In the genomic region with DNA sequence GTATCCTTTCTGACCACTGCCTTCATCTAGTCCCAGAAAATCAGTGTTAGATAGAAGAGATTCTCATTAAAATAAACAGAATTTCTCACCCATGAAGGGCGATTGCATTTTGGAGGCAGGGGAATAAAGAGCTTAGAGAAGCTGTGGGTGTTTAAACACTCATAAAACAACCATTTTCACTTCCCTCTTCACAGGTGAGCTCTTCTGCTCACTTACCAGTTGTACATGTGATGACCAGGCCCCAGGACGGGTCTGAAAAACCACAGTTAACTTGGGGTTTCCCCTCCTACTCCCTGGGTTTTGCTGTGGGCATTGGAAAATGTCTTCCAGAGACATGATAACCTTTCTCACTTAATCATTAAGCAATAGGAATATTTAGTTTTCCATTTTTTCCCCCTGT, we compare ENCODE assay signal across 32 cellular contexts.
DNase-seq lines count a peak whose midpoint lies in the region; ATAC-seq, FAIRE-seq and TF ChIP-seq lines count a peak whose summit lies in the region.
"Had no signal": no experiment of that assay in that cellular context is flagged by ENCODE, and none has a peak within 500 bp of the region (broad histone marks: within the 10 kb centered on the region; RNA-seq: fewer than 3 reads in every experiment).

No MANE protein-coding gene starts in this region.

- no peak overlapping the region for H3K4me2 ChIP-seq in GM12878 (ENCODE audit: control insufficient read depth, insufficient read depth)

- TF ChIP-seq CTCF in GM13976 (IDR thresholded peaks at IDR 0.05; ENCODE audit: borderline replicate concordance, control extremely low read depth, extremely low read depth, insufficient read depth, missing control alignments) (no peak), GM12878 (IDR thresholded peaks at IDR 0.05 in 2 of 3, conservative IDR thresholded peaks at IDR 0.05 in 1 of 3; ENCODE audit: control insufficient read depth in 2 of 3, extremely low read depth in 1 of 3, insufficient read depth in 1 of 3, low read depth in 3 of 3, low read length in 3 of 3) (no peak), tibial artery (IDR thresholded peaks at IDR 0.05) (no peak), breast epithelium (IDR thresholded peaks at IDR 0.05) (no peak)

- ATAC-seq in GM21529 (IDR thresholded peaks at IDR 0.05; ENCODE audit: unreplicated experiment) (peak; percentile 56), HG03025 (IDR thresholded peaks at IDR 0.05; ENCODE audit: low FRiP score, unreplicated experiment) (peak; percentile 57), GM12878 (no peak)
- ATAC-seq: K562; naive thymus-derived CD4-positive, alpha-beta T cell; stimulated activated effector memory CD8-positive, alpha-beta T cell treated with anti-CD3 and anti-CD28 coated beads, Interleukin-12 subunit alpha, Interleukin-12 subunit beta, amount 100 ng/mL, for 72 hours; T-cell had no signal

- no peak overlapping the region for H3K9ac ChIP-seq in GM12878 (ENCODE audit: control insufficient read depth, insufficient read depth, low read length)

- no peak overlapping the region for H2AFZ ChIP-seq in GM12878 (ENCODE audit: control insufficient read depth, low read depth, low read length)

- no peaks in the 10 kb centered on the region for H3K79me2 ChIP-seq in GM12878 (ENCODE audit: control insufficient read depth, insufficient read depth, low read length)

- no TSS peak for BruUV-seq in GM12878 (replicated peaks; lab: Mats Ljungman, UMichigan)

- POLR2A ChIA-PET in GM12878 (lab: Charles Lee) = no interaction called here

- no peaks in the 10 kb centered on the region for H3K9me3 ChIP-seq in GM12878 (replicated peaks; ENCODE audit: control insufficient read depth, insufficient read depth, low read length)
- peaks cover 0 to 16% (median 4%) of the 10 kb centered on the region in 3 donors for H3K9me3 ChIP-seq in tibial artery
- H3K9me3 ChIP-seq in breast epithelium = peaks cover 0 to 26% of the 10 kb centered on the region in 2 donors
- H3K9me3 ChIP-seq: colonic mucosa had no signal

- 6% methylated on average over 2 of the region's 2 CpGs for WGBS in GM12878 (ENCODE audit: insufficient coverage, insufficient replicate concordance, low lambda C conversion rate, missing lambda C conversion rate)

- H3K36me3 ChIP-seq in GM12878 (ENCODE audit: control insufficient read depth in 2 of 2, insufficient read depth in 2 of 2, low read length in 1 of 2) (no peaks in the 10 kb centered on the region), tibial artery (no peaks in the 10 kb centered on the region), breast epithelium (no peaks in the 10 kb centered on the region)
- H3K36me3 ChIP-seq: colonic mucosa, right lobe of liver, SJSA1, suprapubic skin had no signal

- intact Hi-C loops in GM12878 (cut with micrococcal nuclease; ENCODE audit: unreplicated experiment) (no loop called here), tibial artery (cut with DNase I; ENCODE audit: low total_unique reads) (no loop called here), breast epithelium (cut with DNase I; ENCODE audit: low total_unique reads) (no loop called here)

- 0 out of 4 replicates have a peak, but pooled peaks of 1 of the 2 experiments have one; percentile 36 for TF ChIP-seq EP300 in GM12878 (IDR thresholded peaks at IDR 0.05; ENCODE audit: borderline replicate concordance in 1 of 2, control insufficient read depth in 1 of 2, low read depth in 2 of 2, low read length in 2 of 2)

- RAD21 ChIA-PET in GM12878 (lab: Charles Lee; ENCODE audit: unreplicated experiment) = no interaction called here

- H3K27ac ChIP-seq in GM12878 (ENCODE audit: control insufficient read depth, insufficient read depth) (no peak overlapping the region), tibial artery (no peak overlapping the region), breast epithelium (no peak overlapping the region)
- H3K27ac ChIP-seq: colonic mucosa, epithelial cell of prostate, right lobe of liver, SJSA1, suprapubic skin had no signal

- H3K4me3 ChIP-seq in GM12878 = no peak overlapping the region
- H3K4me3 ChIP-seq in tibial artery = no peak overlapping the region
- H3K4me3 ChIP-seq in breast epithelium = no peak overlapping the region
- H3K4me3 ChIP-seq: colonic mucosa, K562, right lobe of liver, SJSA1, suprapubic skin had no signal

- FAIRE-seq in GM12878 (lab: Jason Lieb, UNC) (no peak), GM12892 (lab: Jason Lieb, UNC) (no peak)
- FAIRE-seq: GM18507, HTR-8/SVneo, islet of Langerhans, K562 had no signal

- H3K27me3 ChIP-seq in GM12878 (replicated peaks in 1 of 2; ENCODE audit: control insufficient read depth in 2 of 2, insufficient read depth in 2 of 2, low read length in 1 of 2) (no peaks in the 10 kb centered on the region), tibial artery (no peaks in the 10 kb centered on the region), breast epithelium (no peaks in the 10 kb centered on the region)
- H3K27me3 ChIP-seq: colonic mucosa, right lobe of liver, SJSA1, suprapubic skin had no signal

- no peak for TF ChIP-seq RAD21 in GM12878 (IDR thresholded peaks at IDR 0.05; ENCODE audit: insufficient read depth, low read depth, low read length)

- in situ Hi-C loops in GM13976 (cut with MboI; ENCODE audit: low sequenced_read_pairs, unreplicated experiment) = no loop called here
- in situ Hi-C loops in GM12878 (cut with MboI) = no loop called here

- SMC1A ChIA-PET in GM12878 (lab: Charles Lee; ENCODE audit: uncharacterized antibody, unreplicated experiment) = no interaction called here

- DNase-seq in GM13976 (ENCODE audit: low spot score) (peak; percentile 17), GM12878 (ENCODE audit: low read depth, low spot score) (no peak), GM12892 (ENCODE audit: insufficient read length) (no peak), tibial artery (no peak), breast epithelium (ENCODE audit: low spot score in 2 of 2) (no peak), hippocampal formation (lab: John Stamatoyannopoulos, UW) (no peak)
- DNase-seq: activated CD4-positive, alpha-beta T cell treated with anti-CD3 and anti-CD28 coated beads, Interleukin-2, amount 50 U/mL, for 48 hours; activated CD8-positive, alpha-beta memory T cell treated with anti-CD3 and anti-CD28 coated beads, Interleukin-2, amount 50 U/mL, for 4 hours; AML-193; anterior cingulate cortex; CD4-positive, alpha-beta T cell; colonic mucosa; effector CD8-positive, alpha-beta T cell; H9; naive thymus-derived CD4-positive, alpha-beta T cell; NCI-H1105 treated with DMSO at 0.1 percent for 48 hours; NCI-H2029; NCI-H526; right lobe of liver; stimulated activated CD4-positive, alpha-beta T cell treated with anti-CD3 and anti-CD28 coated beads, Interleukin-12 subunit alpha, Interleukin-12 subunit beta, amount 100 ng/mL, for 4 hours; stimulated activated CD4-positive, alpha-beta T cell treated with anti-CD3 and anti-CD28 coated beads, Interleukin-4, amount 100 ng/mL, for 24 hours; T-cell had no signal

- H4K20me1 ChIP-seq in GM12878 (ENCODE audit: control insufficient read depth, insufficient read depth) = no peaks in the 10 kb centered on the region

- CTCF ChIA-PET in GM12878 (lab: Yijun Ruan, JAX) = interaction anchor here (0.6 kb wide), 1 partner anchor 1571 kb away, joined by 4 read pairs; no protein-coding TSS in a partner anchor

- TF ChIP-seq POLR2A in GM12878 (IDR thresholded peaks at IDR 0.05; ENCODE audit: low read depth, low read length) (no peak), GM12892 (IDR thresholded peaks at IDR 0.05; ENCODE audit: low read depth, low read length) (no peak), breast epithelium (IDR thresholded peaks at IDR 0.05) (no peak)

- H3K4me1 ChIP-seq in GM12878 (ENCODE audit: control insufficient read depth, insufficient read depth, low read length) = no peaks in the 10 kb centered on the region
- H3K4me1 ChIP-seq in tibial artery = no peaks in the 10 kb centered on the region
- no peaks in the 10 kb centered on the region for H3K4me1 ChIP-seq in breast epithelium
- H3K4me1 ChIP-seq: colonic mucosa, right lobe of liver, SJSA1, suprapubic skin had no signal

TF ChIP-seq in GM12878, 131 proteins besides CTCF, POLR2A, EP300 and RAD21:
- TF ChIP-seq SPI1 (IDR thresholded peaks at IDR 0.05; ENCODE audit: borderline replicate concordance, insufficient read depth, low read depth, low read length) = peak; percentile 60; the same call in 1 of the 2 replicates
- TF ChIP-seq MEF2A (IDR thresholded peaks at IDR 0.05; ENCODE audit: insufficient read depth, low read depth, low read length) = no peak
- peak; percentile 60 for TF ChIP-seq RUNX3 (IDR thresholded peaks at IDR 0.05; ENCODE audit: low read length)
- TF ChIP-seq DPF2 (IDR thresholded peaks at IDR 0.05) = peak; percentile 71
- 0 out of 2 replicates have a peak, but pooled peaks have one; percentile 29 for TF ChIP-seq MTA2 (IDR thresholded peaks at IDR 0.05; ENCODE audit: low read depth)
- no peak for TF ChIP-seq CREB1 (IDR thresholded peaks at IDR 0.05; ENCODE audit: low read depth)
- 0 out of 2 replicates have a peak, but pooled peaks have one; percentile 16 for TF ChIP-seq JUNB (IDR thresholded peaks at IDR 0.05)
- TF ChIP-seq SP1 (IDR thresholded peaks at IDR 0.05; ENCODE audit: low read depth, low read length) = no peak
